17 cellular contexts compared by ENCODE assay signal in genomic region chr1:91929246-91929645, GRCh38. TPM values are rescaled to one million over a fixed set of nuclear protein-coding genes. Genes with fewer than 3 reads are reported as not detected.
A peak's percentile ranks its signal among the peaks of the same experiment; 100 is the strongest.
DNase-seq lines count a peak whose midpoint lies in the region; ATAC-seq, FAIRE-seq and TF ChIP-seq lines count a peak whose summit lies in the region.
"Had no signal": no experiment of that assay in that cellular context is flagged by ENCODE, and none has a peak within 500 bp of the region (broad histone marks: within the 10 kb centered on the region; RNA-seq: fewer than 3 reads in every experiment).

No MANE protein-coding gene starts in this region.

- no peak for FAIRE-seq in urothelium cell line (lab: Jason Lieb, UNC)
- FAIRE-seq: GM19239 had no signal

- CTCF ChIA-PET in SK-N-SH (lab: Yijun Ruan, JAX): interaction anchor here (1.2 to 4.5 kb wide), 3 partner anchors 362 to 764 kb away, joined by 6 to 19 read pairs (median 7); no protein-coding TSS in a partner anchor

- H3K56ac ChIP-seq in mesendoderm (ENCODE audit: low read length): no peak overlapping the region

- no peak overlapping the region for H3K18ac ChIP-seq in mesendoderm (ENCODE audit: low read length)

- no peaks in the 10 kb centered on the region for H3F3A ChIP-seq in SK-N-SH (replicated peaks; ENCODE audit: insufficient read depth)

- H4K8ac ChIP-seq in mesendoderm (ENCODE audit: low read depth, low read length): no peak overlapping the region

- H3K4me2 ChIP-seq in SK-N-SH (no peak overlapping the region), mesendoderm (ENCODE audit: low read length) (no peak overlapping the region)

- H3K4me1 ChIP-seq in SK-N-SH (ENCODE audit: control insufficient read depth in 1 of 2, insufficient read depth in 2 of 2, low read depth in 1 of 2, low read length in 1 of 2) (no peaks in the 10 kb centered on the region), mesendoderm (ENCODE audit: control insufficient read depth, low read depth, low read length) (no peaks in the 10 kb centered on the region)
- H3K4me1 ChIP-seq: testis had no signal

- peaks cover 0 to under 1% of the 10 kb centered on the region in 2 donors for H3K36me3 Mint-ChIP-seq in activated T-cell treated with anti-CD3 and anti-CD28 coated beads, Interleukin-2, amount 50 U/mL, for 72 hours (ENCODE audit: insufficient read depth in 2 of 2)

- no peaks in the 10 kb centered on the region for H4K20me1 ChIP-seq in SK-N-SH (ENCODE audit: insufficient read depth)

- TF ChIP-seq RAD21 in SK-N-SH (IDR thresholded peaks at IDR 0.05; ENCODE audit: low read length): no peak

- H3K4me1 Mint-ChIP-seq in activated T-cell treated with anti-CD3 and anti-CD28 coated beads, Interleukin-2, amount 50 U/mL, for 72 hours (ENCODE audit: low read depth): peaks cover 12% of the 10 kb centered on the region
- H3K4me1 Mint-ChIP-seq: activated B cell treated with CpG ODN at 0.5 μM for 24 hours had no signal

- H2AFZ ChIP-seq in SK-N-SH (ENCODE audit: low read depth): no peak overlapping the region

- TF ChIP-seq EP300 in SK-N-SH (IDR thresholded peaks at IDR 0.05; ENCODE audit: borderline replicate concordance in 1 of 2, low read depth in 1 of 2, low read length in 1 of 2): no peak

- no peaks in the 10 kb centered on the region for H3K9me3 ChIP-seq in SK-N-SH
- H3K9me3 ChIP-seq: mucosa of descending colon, testis had no signal

- TF ChIP-seq CTCF in SK-N-SH (IDR thresholded peaks at IDR 0.05): no peak

- no peak overlapping the region for H3K4ac ChIP-seq in mesendoderm (ENCODE audit: low read depth, low read length)

- no peak overlapping the region for H3K23ac ChIP-seq in mesendoderm (ENCODE audit: low read length)

- no peak overlapping the region for H2BK120ac ChIP-seq in mesendoderm (ENCODE audit: low read depth, low read length)

- H3K27me3 ChIP-seq in SK-N-SH (ENCODE audit: insufficient read depth): no peaks in the 10 kb centered on the region
- H3K27me3 ChIP-seq in mesendoderm (ENCODE audit: insufficient read depth, low read length, poor library complexity): no peaks in the 10 kb centered on the region
- H3K27me3 ChIP-seq: testis had no signal

- H2BK15ac ChIP-seq in mesendoderm (replicated peaks; ENCODE audit: low read depth): no peak overlapping the region

- no peaks in the 10 kb centered on the region for H3K9me3 Mint-ChIP-seq in activated T-cell treated with anti-CD3 and anti-CD28 coated beads, Interleukin-2, amount 50 U/mL, for 72 hours
- H3K9me3 Mint-ChIP-seq: activated B cell treated with CpG ODN at 0.5 μM for 24 hours had no signal

- H3K4me3 ChIP-seq in SK-N-SH (ENCODE audit: low read depth in 2 of 2, low read length in 1 of 2): no peak overlapping the region
- no peak overlapping the region for H3K4me3 ChIP-seq in mesendoderm (ENCODE audit: low read length)
- H3K4me3 ChIP-seq: mucosa of descending colon, testis had no signal

- DNase-seq in SK-N-SH: no peak
- DNase-seq in fibroblast of gingiva (ENCODE audit: low read depth): peak; percentile 7
- DNase-seq in mesendoderm: peak; percentile 54
- peak; percentile 32 for DNase-seq in urothelium cell line (ENCODE audit: low spot score)
- DNase-seq in activated naive CD4-positive, alpha-beta T cell (lab: John Stamatoyannopoulos, UW): no peak
- DNase-seq in T-helper 1 cell: no peak
- no peak for DNase-seq in activated T-cell treated with anti-CD3 and anti-CD28 coated beads, Interleukin-2, amount 50 U/mL, for 72 hours
- DNase-seq: activated B cell treated with CpG ODN at 0.5 μM for 24 hours, anterior cingulate cortex, COR-L47, GOT3, mucosa of descending colon, testis had no signal

- 0 out of 3 replicates have a peak, but pooled peaks have one; percentile 19 for ATAC-seq in SK-N-SH treated with all-trans-retinoic acid at 6 μM for 48 hours
- ATAC-seq in activated T-cell treated with anti-CD3 and anti-CD28 coated beads, Interleukin-2, amount 50 U/mL, for 72 hours (replicated peaks in 1 of 2): no peak
- ATAC-seq: mucosa of descending colon had no signal

- 6% methylated on average over 2 of the region's 2 CpGs for WGBS in SK-N-SH (ENCODE audit: low lambda C conversion rate)
- WGBS in mesendoderm (ENCODE audit: extremely low coverage, insufficient coverage, low lambda C conversion rate): no CpG with 5 or more reads among the region's 2 CpGs

- no peak overlapping the region for H4K5ac ChIP-seq in mesendoderm (ENCODE audit: low read length)

- H3K27ac ChIP-seq in SK-N-SH (ENCODE audit: low read depth in 2 of 2, low read length in 1 of 2): no peak overlapping the region
- no peak overlapping the region for H3K27ac ChIP-seq in mesendoderm (ENCODE audit: low read depth, low read length)
- H3K27ac ChIP-seq: testis had no signal

- no peak overlapping the region for H2BK5ac ChIP-seq in mesendoderm (ENCODE audit: low read length)

- POLR2A ChIA-PET in SK-N-SH (lab: Yijun Ruan, JAX): no interaction called here

- H3K79me1 ChIP-seq in mesendoderm (ENCODE audit: low read length): no peaks in the 10 kb centered on the region

- H3K27ac Mint-ChIP-seq in activated T-cell treated with anti-CD3 and anti-CD28 coated beads, Interleukin-2, amount 50 U/mL, for 72 hours: no peak overlapping the region
- H3K27ac Mint-ChIP-seq: activated B cell treated with CpG ODN at 0.5 μM for 24 hours had no signal

- no peaks in the 10 kb centered on the region for H3K27me3 Mint-ChIP-seq in activated T-cell treated with anti-CD3 and anti-CD28 coated beads, Interleukin-2, amount 50 U/mL, for 72 hours (ENCODE audit: low read depth)
- H3K27me3 Mint-ChIP-seq: activated B cell treated with CpG ODN at 0.5 μM for 24 hours had no signal

- H2AK5ac ChIP-seq in mesendoderm (ENCODE audit: low read length): no peak overlapping the region

- no peak overlapping the region for H3K9ac ChIP-seq in SK-N-SH
- no peak overlapping the region for H3K9ac ChIP-seq in mesendoderm (ENCODE audit: low read length)

- H3K79me2 ChIP-seq in SK-N-SH (ENCODE audit: insufficient read depth): no peaks in the 10 kb centered on the region
- no peaks in the 10 kb centered on the region for H3K79me2 ChIP-seq in mesendoderm (ENCODE audit: control insufficient read depth, insufficient read depth, low read length)

- no peak overlapping the region for H3K4me3 Mint-ChIP-seq in activated T-cell treated with anti-CD3 and anti-CD28 coated beads, Interleukin-2, amount 50 U/mL, for 72 hours
- H3K4me3 Mint-ChIP-seq: activated B cell treated with CpG ODN at 0.5 μM for 24 hours had no signal

- no peaks in the 10 kb centered on the region for H3K9me2 ChIP-seq in SK-N-SH

- H3K36me3 ChIP-seq in SK-N-SH (replicated peaks in 1 of 2; ENCODE audit: control insufficient read depth in 1 of 2, insufficient read depth in 2 of 2, low read length in 1 of 2) (no peaks in the 10 kb centered on the region), mesendoderm (ENCODE audit: control insufficient read depth, insufficient read depth, low read length) (no peaks in the 10 kb centered on the region)

TF ChIP-seq in SK-N-SH treated with all-trans-retinoic acid at 6 μM for 48 hours, 23 proteins besides CTCF, POLR2A, EP300 and RAD21:
- TF ChIP-seq ZNF70 (CRISPR knock-in tag; IDR thresholded peaks at IDR 0.05): no peak
TF ChIP-seq in SK-N-SH treated with all-trans-retinoic acid at 6 μM for 48 hours: peak in this region for 0.

TF ChIP-seq in SK-N-SH, 30 proteins besides CTCF, POLR2A, EP300 and RAD21:
- no peak for TF ChIP-seq YY1 (IDR thresholded peaks at IDR 0.05; ENCODE audit: low read depth)

RNA-seq across cellular contexts. Expression of gene BRDT, which starts 20.0 kb away (rescaled TPM):
- polyA plus RNA-seq in SK-N-SH (2012; rRNA removed): not detected in 2 replicates
- polyA plus RNA-seq in SK-N-SH (2012; cell fraction: cytosol; rRNA removed): not detected in 2 replicates
- polyA plus RNA-seq in SK-N-SH (2012; cell fraction: nucleus; rRNA removed): not detected in 2 replicates
- 0.25 TPM for polyA plus RNA-seq in mesendoderm (2013, experiment 1 of 2)
- polyA plus RNA-seq in mesendoderm (2013, experiment 2 of 2): 0.20 TPM
- not detected for total RNA-seq in activated T-cell treated with anti-CD3 and anti-CD28 coated beads, Interleukin-2, amount 50 U/mL, for 72 hours
- total RNA-seq: A172, activated B cell treated with CpG ODN at 0.5 μM for 24 hours, mucosa of descending colon, NCI-H460 had no signal

RNA-seq across cellular contexts. Expression of gene TGFBR3, which starts 43.3 kb away (rescaled TPM):
- polyA plus RNA-seq in SK-N-SH (2012; rRNA removed): 0.06 and 0.07 TPM in 2 replicates
- polyA plus RNA-seq in SK-N-SH (2012; cell fraction: cytosol; rRNA removed): 0.07 and 0.09 TPM in 2 replicates
- 0.04 and 0.06 TPM in 2 replicates for polyA plus RNA-seq in SK-N-SH (2012; cell fraction: nucleus; rRNA removed)
- 2.3 TPM for polyA plus RNA-seq in mesendoderm (2013, experiment 1 of 2)
- polyA plus RNA-seq in mesendoderm (2013, experiment 2 of 2): 2.6 TPM
- total RNA-seq in activated T-cell treated with anti-CD3 and anti-CD28 coated beads, Interleukin-2, amount 50 U/mL, for 72 hours: 1 to 10 TPM; 8.1 to 9.7 TPM

Comparison
In these comparisons a context has a peak if more than half of its experiments do, and no peak if none do; other contexts are left out.
1. DNase-seq: peak in fibroblast of gingiva (single experiment), mesendoderm (single experiment) and urothelium cell line (single experiment); none in SK-N-SH (single experiment), activated naive CD4-positive, alpha-beta T cell (0 of 4), T-helper 1 cell (0 of 5) and activated T-cell treated with anti-CD3 and anti-CD28 coated beads, Interleukin-2, amount 50 U/mL, for 72 hours (0 of 2).